ENCODE assay signal across 29 cellular contexts in genomic region chr3:7646851-7647250, GRCh38.
"Had no signal": no experiment of that assay in that cellular context is flagged by ENCODE, and none has a peak within 500 bp of the region (broad histone marks: within the 10 kb centered on the region; RNA-seq: fewer than 3 reads in every experiment).

No MANE protein-coding gene starts in this region.

- H3K36me3 ChIP-seq: adrenal gland, breast epithelium, MG63 had no signal

- H3K4me3 ChIP-seq: adrenal gland, body of pancreas, breast epithelium, MG63 had no signal

- H3K27me3 ChIP-seq: adrenal gland, body of pancreas, breast epithelium, MG63 had no signal

- H3K27ac Mint-ChIP-seq: activated CD4-positive, alpha-beta memory T cell treated with anti-CD3 and anti-CD28 coated beads for 36 hours; activated naive CD4-positive, alpha-beta T cell treated with anti-CD3 and anti-CD28 coated beads for 36 hours; activated naive CD4-positive, alpha-beta T cell treated with anti-CD3 and anti-CD28 coated beads, Interleukin-2, amount 50 U/mL, for 72 hours; activated T-helper 1 cell treated with anti-CD3 and anti-CD28 coated beads, Interleukin-12 subunit alpha, Interleukin-12 subunit beta, Interleukin-2, Interleukin-4 antibody, amounts not matched to agents 30 ng/mL and 10 ng/mL and 1 ng/mL, durations not matched to agents 14 hours and 24 hours and 36 hours; IgD-negative memory B cell; WTC11 had no signal

- H3K36me3 Mint-ChIP-seq: activated CD4-positive, alpha-beta memory T cell treated with anti-CD3 and anti-CD28 coated beads for 36 hours; activated naive CD4-positive, alpha-beta T cell treated with anti-CD3 and anti-CD28 coated beads, Interleukin-2, amount 50 U/mL, for 72 hours; WTC11 had no signal

- H3K27me3 Mint-ChIP-seq: activated CD4-positive, alpha-beta memory T cell treated with anti-CD3 and anti-CD28 coated beads for 36 hours; IgD-negative memory B cell had no signal

- H3K4me1 Mint-ChIP-seq: IgD-negative memory B cell had no signal

- H3K9me3 Mint-ChIP-seq: activated CD4-positive, alpha-beta memory T cell treated with anti-CD3 and anti-CD28 coated beads for 36 hours; activated naive CD4-positive, alpha-beta T cell treated with anti-CD3 and anti-CD28 coated beads for 36 hours; activated naive CD4-positive, alpha-beta T cell treated with anti-CD3 and anti-CD28 coated beads, Interleukin-2, amount 50 U/mL, for 72 hours; activated T-cell treated with anti-CD3 and anti-CD28 coated beads, Interleukin-2, amount 50 U/mL, for 4 hours; activated T-helper 1 cell treated with anti-CD3 and anti-CD28 coated beads, Interleukin-12 subunit alpha, Interleukin-12 subunit beta, Interleukin-2, Interleukin-4 antibody, amounts not matched to agents 30 ng/mL and 10 ng/mL and 1 ng/mL, durations not matched to agents 14 hours and 24 hours and 36 hours; WTC11 had no signal

- ATAC-seq: activated CD4-positive, CD25-positive, alpha-beta regulatory T cell treated with anti-CD3 and anti-CD28 coated beads, Interleukin-2, amount 50 U/mL, for 24 hours; activated naive CD4-positive, alpha-beta T cell treated with anti-CD3 and anti-CD28 coated beads, Interleukin-2, amount 50 U/mL, for 72 hours; activated T-cell treated with anti-CD3 and anti-CD28 coated beads, Interleukin-2, amount 50 U/mL, for 4 hours; body of pancreas; WTC11 had no signal

- H3K4me3 Mint-ChIP-seq: activated CD4-positive, alpha-beta memory T cell treated with anti-CD3 and anti-CD28 coated beads for 36 hours; activated naive CD4-positive, alpha-beta T cell treated with anti-CD3 and anti-CD28 coated beads for 36 hours; activated T-cell treated with anti-CD3 and anti-CD28 coated beads, Interleukin-2, amount 50 U/mL, for 4 hours; IgD-negative memory B cell; WTC11 had no signal

- H3K27ac ChIP-seq: adrenal gland, body of pancreas, breast epithelium had no signal

- DNase-seq: activated CD4-positive, alpha-beta memory T cell treated with anti-CD3 and anti-CD28 coated beads for 36 hours; activated CD4-positive, alpha-beta T cell treated with anti-CD3 and anti-CD28 coated beads for 4 hours; activated CD4-positive, alpha-beta T cell treated with anti-CD3 and anti-CD28 coated beads, Interleukin-2, amount 50 U/mL, for 1 hour; activated CD8-positive, alpha-beta memory T cell treated with anti-CD3 and anti-CD28 coated beads, Interleukin-2, amount 50 U/mL, for 4 hours; activated gamma-delta T cell treated with Interleukin-2 at 50 U/mL for 16 hours; activated naive CD4-positive, alpha-beta T cell treated with anti-CD3 and anti-CD28 coated beads for 36 hours; activated T-cell treated with anti-CD3 and anti-CD28 coated beads for 4 hours; activated T-cell treated with anti-CD3 and anti-CD28 coated beads, Interleukin-2, amount 50 U/mL, for 4 hours; adrenal gland; body of pancreas; caudate nucleus; Karpas-422; MG63; NCI-H1092; NCI-H1436 treated with DMSO at 0.1 percent for 48 hours; NCI-H1694 treated with DMSO at 0.1 percent for 48 hours; NCI-H2029; NCI-H345; NCI-H510A; NCI-H526; NCI-H748 treated with DMSO at 0.1 percent for 48 hours; SIG-M5; T1000 had no signal

- H3K4me1 ChIP-seq: adrenal gland, body of pancreas, breast epithelium had no signal

- H3K9me3 ChIP-seq: adrenal gland, body of pancreas, breast epithelium, MG63 had no signal
